ENCODE assay signal across 1 cellular context in genomic region chr12:111757361-111758119, GRCh38.
TF ChIP-seq lines count a peak whose summit lies in the region.

No MANE protein-coding gene starts in this region.

TF ChIP-seq in H1, 55 proteins besides CTCF, POLR2A, EP300 and RAD21:
- TF ChIP-seq CHD7 (IDR thresholded peaks at IDR 0.05; ENCODE audit: insufficient replicate concordance, low read length) (no peak), CHD1 (IDR thresholded peaks at IDR 0.05; ENCODE audit: low read depth, low read length) (no peak), CTBP2 (IDR thresholded peaks at IDR 0.05; ENCODE audit: borderline replicate concordance, insufficient read depth, insufficient read length, low read length) (no peak), TBP (IDR thresholded peaks at IDR 0.05; ENCODE audit: low read depth, low read length) (no peak), CREB1 (IDR thresholded peaks at IDR 0.05) (no peak), SP2 (IDR thresholded peaks at IDR 0.05; ENCODE audit: low read length) (no peak), SUZ12 (IDR thresholded peaks at IDR 0.05; ENCODE audit: low read length) (no peak), SIX5 (IDR thresholded peaks at IDR 0.05; ENCODE audit: low read depth, low read length) (no peak), USF2 (IDR thresholded peaks at IDR 0.05; ENCODE audit: low read length) (no peak), FOSL1 (IDR thresholded peaks at IDR 0.05; ENCODE audit: insufficient read depth, low read depth, low read length) (no peak), E2F6 (IDR thresholded peaks at IDR 0.05) (no peak), EGR1 (IDR thresholded peaks at IDR 0.05; ENCODE audit: borderline replicate concordance, low read depth, low read length) (no peak)
